ENCODE assay signal across 8 cellular contexts in the genomic region with DNA sequence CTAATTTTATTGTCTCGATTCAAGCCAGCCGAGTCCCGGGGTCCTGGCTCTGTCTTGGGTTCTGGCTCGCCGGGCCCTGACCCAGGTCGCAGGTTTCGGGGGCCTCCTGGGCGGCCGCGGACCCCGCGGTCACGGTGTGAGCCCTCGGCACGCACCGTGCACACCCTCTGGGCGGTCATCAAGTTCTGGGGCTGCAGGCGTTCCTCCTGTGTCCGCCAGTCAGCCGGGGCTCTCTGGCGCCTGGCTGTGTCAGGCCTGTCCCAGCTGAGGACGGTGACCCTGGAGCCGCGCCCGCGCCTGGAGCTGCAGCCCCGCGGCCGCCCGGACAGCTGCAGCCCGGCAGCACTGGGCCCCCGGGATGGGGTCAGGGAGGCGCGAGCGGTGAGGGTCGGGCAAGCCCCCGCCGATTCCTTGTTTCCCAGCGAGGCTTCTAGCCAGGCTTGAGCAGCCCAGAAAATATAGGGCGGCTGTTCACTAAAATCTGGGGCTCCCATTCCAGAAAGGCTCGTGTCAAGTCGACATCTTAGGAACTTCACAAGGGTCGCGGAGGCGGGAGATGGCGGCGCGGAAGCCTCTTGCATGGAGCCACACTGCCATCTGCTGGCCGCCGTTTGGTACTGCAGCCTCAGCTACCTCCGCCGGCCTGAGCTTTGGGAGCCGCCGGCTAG. TPM values are rescaled to one million over a fixed set of nuclear protein-coding genes. Genes with fewer than 3 reads are reported as not detected.
DNase-seq lines count a peak whose midpoint lies in the region; ATAC-seq and TF ChIP-seq lines count a peak whose summit lies in the region.

No MANE protein-coding gene starts in this region.

- H3K9ac ChIP-seq in KMS-11 (peak overlapping the region; percentile 80), stomach smooth muscle (ENCODE audit: low read length in 2 of 2) (peak overlapping the region in 1 of 2 donors; percentile 4)

- no peaks in the 10 kb centered on the region for H3K79me2 ChIP-seq in KMS-11 (ENCODE audit: insufficient read depth, low read depth)

- peak overlapping the region; percentile 100 for H2AFZ ChIP-seq in KMS-11 (ENCODE audit: low read depth)

- H3K9me3 ChIP-seq in neutrophil (no peaks in the 10 kb centered on the region), stomach smooth muscle (ENCODE audit: control insufficient read depth in 2 of 2, low read length in 2 of 2) (no peaks in the 10 kb centered on the region)

- DNase-seq in CD14-positive monocyte (ENCODE audit: low spot score) (peak; percentile 78), SHP77 (lab: John Stamatoyannopoulos, UW) (peak; percentile 79 to 84), foreskin fibroblast (peak in 1 of 2 donors; percentile 94)
- DNase-seq in activated effector memory CD4-positive, alpha-beta T cell treated with anti-CD3 and anti-CD28 coated beads, Interleukin-2, amount 50 U/mL, for 16 hours = peak; percentile 94

- H3K4me1 ChIP-seq in KMS-11 (ENCODE audit: low read depth, poor library complexity, severe bottlenecking) (no peaks in the 10 kb centered on the region), neutrophil (ENCODE audit: control insufficient read depth in 1 of 2, insufficient read depth in 1 of 2, low read depth in 1 of 2, low read length in 1 of 2) (peaks cover 51 to 78% of the 10 kb centered on the region in 2 experiments), stomach smooth muscle (ENCODE audit: control insufficient read depth, insufficient read depth, low read length) (peaks cover 36% of the 10 kb centered on the region)

- ATAC-seq in GM19397 (IDR thresholded peaks at IDR 0.05; ENCODE audit: unreplicated experiment) = peak; percentile 45

- no peaks in the 10 kb centered on the region for H3K27me3 ChIP-seq in KMS-11 (ENCODE audit: insufficient read depth, low read depth)
- peaks cover 100% of the 10 kb centered on the region for H3K27me3 ChIP-seq in neutrophil
- H3K27me3 ChIP-seq in stomach smooth muscle (ENCODE audit: control insufficient read depth in 1 of 2, insufficient read depth in 2 of 2, low read length in 2 of 2) = peaks cover 79 to 96% of the 10 kb centered on the region in 2 donors

- TF ChIP-seq CTCF in CD14-positive monocyte (IDR thresholded peaks at IDR 0.05) = peak; percentile 100
- TF ChIP-seq CTCF in KMS-11 (conservative IDR thresholded peaks at IDR 0.05; ENCODE audit: low read depth, low read length) = peak; percentile 99
- TF ChIP-seq CTCF in foreskin fibroblast (IDR thresholded peaks at IDR 0.05; ENCODE audit: low read depth, low read length) = peak; percentile 95
- TF ChIP-seq CTCF in neutrophil (IDR thresholded peaks at IDR 0.05) = peak; percentile 98

- H3K4me3 Mint-ChIP-seq in CD14-positive monocyte = peak overlapping the region; percentile 86

- H3K36me3 ChIP-seq in KMS-11 (ENCODE audit: insufficient read depth) (no peaks in the 10 kb centered on the region), neutrophil (no peaks in the 10 kb centered on the region), stomach smooth muscle (ENCODE audit: control insufficient read depth in 2 of 2, insufficient read depth in 2 of 2, low read length in 2 of 2) (no peaks in the 10 kb centered on the region)

- peaks cover 0 to 48% (median 26%) of the 10 kb centered on the region in 7 donors for H3K9me3 Mint-ChIP-seq in CD14-positive monocyte

- H3K27me3 Mint-ChIP-seq in CD14-positive monocyte (ENCODE audit: low read depth in 3 of 3) = peaks cover 84 to 93% (median 85%) of the 10 kb centered on the region in 3 donors

- H3K36me3 Mint-ChIP-seq in CD14-positive monocyte = peaks cover 8 to 32% of the 10 kb centered on the region in 2 donors

- H3K4me3 ChIP-seq in KMS-11 (IDR thresholded peaks at IDR 0.05; ENCODE audit: insufficient read depth, low read depth, low read length) (no peak overlapping the region), foreskin fibroblast (ENCODE audit: low read depth in 1 of 2, low read length in 2 of 2) (peak overlapping the region; percentile 54 to 59), neutrophil (ENCODE audit: low read depth in 1 of 2, low read length in 1 of 2) (peak overlapping the region; percentile 74 to 85), stomach smooth muscle (ENCODE audit: low read length in 2 of 2) (peak overlapping the region; percentile 52 to 76)

- peak overlapping the region in 5 of 7 donors; percentile 14 to 80 (median 30) for H3K27ac Mint-ChIP-seq in CD14-positive monocyte

- intact Hi-C loops in CD14-positive monocyte (cut with micrococcal nuclease) = loop anchor here (5.0 to 10.0 kb wide), 4 partner anchors 306 to 793 kb away; no protein-coding TSS in a partner anchor

- H3K4me1 Mint-ChIP-seq in CD14-positive monocyte = peaks cover 67% of the 10 kb centered on the region

- H4K20me1 ChIP-seq in KMS-11 (ENCODE audit: insufficient read depth) = no peaks in the 10 kb centered on the region

- peak overlapping the region; percentile 75 for H3K4me2 ChIP-seq in KMS-11

- peak overlapping the region; percentile 38 for H3K27ac ChIP-seq in KMS-11
- peak overlapping the region; percentile 40 for H3K27ac ChIP-seq in neutrophil
- no peak overlapping the region for H3K27ac ChIP-seq in stomach smooth muscle (ENCODE audit: low read length)

RNA-seq across cellular contexts. Expression of gene HOXA7, which starts 4.2 kb away (rescaled TPM):
- polyA plus RNA-seq in CD14-positive monocyte = not detected

RNA-seq across cellular contexts. Expression of gene HOXA9, which starts 4.7 kb away (rescaled TPM):
- polyA plus RNA-seq in CD14-positive monocyte = 1 to 10 TPM in 1 of 2 donors, under 1 TPM in 1; 0.55 to 1.9 TPM

RNA-seq across cellular contexts. Expression of gene HOXA3, which starts 8.3 kb away (rescaled TPM):
- not detected for polyA plus RNA-seq in CD14-positive monocyte

RNA-seq across cellular contexts. Expression of gene HOXA6, which starts 13.1 kb away (rescaled TPM):
- not detected for polyA plus RNA-seq in CD14-positive monocyte

RNA-seq across cellular contexts. Expression of gene HOXA10, which starts 13.4 kb away (rescaled TPM):
- polyA plus RNA-seq in CD14-positive monocyte = 1 to 10 TPM in 1 of 2 donors, under 1 TPM in 1; 0.33 to 3.2 TPM
